Comparison of ENCODE assay signal across 8 cellular contexts in the genomic region with DNA sequence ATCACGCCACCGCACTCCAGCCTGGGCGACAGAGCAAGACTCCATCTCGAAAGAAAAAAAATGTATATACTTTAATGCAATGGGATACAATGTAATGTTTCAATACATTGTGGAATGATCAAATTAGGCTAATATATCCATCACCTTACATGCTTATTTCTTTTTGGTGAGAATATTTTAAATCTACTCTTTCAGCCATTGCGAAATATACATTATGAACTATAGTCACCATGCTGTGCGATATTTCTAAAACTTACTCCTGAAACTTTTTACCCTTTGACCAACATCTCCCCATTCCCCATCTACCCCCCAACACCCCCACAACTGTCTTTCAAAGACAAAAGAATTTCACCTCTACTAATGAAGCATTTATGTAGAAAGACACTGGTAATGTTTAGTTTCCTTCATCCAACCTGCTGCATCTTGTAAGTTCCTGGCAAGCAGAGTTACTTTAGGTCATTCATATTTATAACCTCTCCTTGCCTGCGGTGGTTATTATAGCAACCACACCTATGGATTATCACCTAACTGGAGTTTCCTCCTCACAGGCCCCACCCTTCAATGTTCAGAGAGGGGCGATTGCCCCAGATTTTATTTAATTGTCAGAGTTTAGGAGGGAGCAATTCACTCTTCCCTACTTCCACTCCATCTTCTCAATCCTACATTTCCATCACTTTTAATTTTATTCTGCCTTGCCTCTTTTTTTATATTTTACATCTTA. TPM values are rescaled to one million over a fixed set of nuclear protein-coding genes. Genes with fewer than 3 reads are reported as not detected.
DNase-seq lines count a peak whose midpoint lies in the region; ATAC-seq and TF ChIP-seq lines count a peak whose summit lies in the region.

No MANE protein-coding gene starts in this region.

- intact Hi-C loops in left ventricle myocardium inferior (cut with micrococcal nuclease) (no loop called here), left cardiac atrium (cut with DNase I) (no loop called here), uterus (cut with DNase I; ENCODE audit: low total_unique reads) (no loop called here)

- no peaks in the 10 kb centered on the region for H3K27me3 Mint-ChIP-seq in memory B cell

- peak overlapping the region; percentile 98 for H3K27ac Mint-ChIP-seq in memory B cell

- no peaks in the 10 kb centered on the region for H3K9me3 ChIP-seq in left ventricle myocardium inferior (replicated peaks)
- H3K9me3 ChIP-seq in adipocyte (ENCODE audit: control insufficient read depth, low read length) = no peaks in the 10 kb centered on the region
- no peaks in the 10 kb centered on the region for H3K9me3 ChIP-seq in uterus

- H3K36me3 Mint-ChIP-seq in memory B cell = peaks cover 1% of the 10 kb centered on the region

- H3K4me1 ChIP-seq in left ventricle myocardium inferior (peaks cover 22% of the 10 kb centered on the region), adipocyte (ENCODE audit: control insufficient read depth, insufficient read depth, low read length) (peaks cover 12% of the 10 kb centered on the region), uterus (peaks cover 0 to 3% of the 10 kb centered on the region in 2 donors)

- no peak for TF ChIP-seq POLR2A in uterus (IDR thresholded peaks at IDR 0.05)

- ATAC-seq in left cardiac atrium = no peak
- no peak for ATAC-seq in memory B cell (ENCODE audit: low read depth)
- ATAC-seq in HG03025 (IDR thresholded peaks at IDR 0.05; ENCODE audit: low FRiP score, unreplicated experiment) = no peak

- H3K36me3 ChIP-seq in left ventricle myocardium inferior = no peaks in the 10 kb centered on the region
- no peaks in the 10 kb centered on the region for H3K36me3 ChIP-seq in adipocyte (ENCODE audit: control insufficient read depth, insufficient read depth, low read length, severe bottlenecking)
- H3K36me3 ChIP-seq in uterus = no peaks in the 10 kb centered on the region

- H3K9me3 Mint-ChIP-seq in memory B cell = no peaks in the 10 kb centered on the region

- in situ Hi-C loops in ACHN (cut with HindIII; ENCODE audit: low pct_ligation_motif_present, low pct_unique_long_range_greater_than_20kb, low sequenced_read_pairs) = no loop called here

- peak overlapping the region; percentile 66 for H3K4me3 Mint-ChIP-seq in memory B cell

- peak overlapping the region; percentile 95 for H3K27ac ChIP-seq in left ventricle myocardium inferior (replicated peaks)
- H3K27ac ChIP-seq in uterus = peak overlapping the region; percentile 88 to 90

- H3K27me3 ChIP-seq in left ventricle myocardium inferior (ENCODE audit: low read depth) (no peaks in the 10 kb centered on the region), adipocyte (replicated peaks; ENCODE audit: control insufficient read depth, insufficient read depth, low read length) (no peaks in the 10 kb centered on the region), uterus (no peaks in the 10 kb centered on the region)

- peaks cover 13% of the 10 kb centered on the region for H3K4me1 Mint-ChIP-seq in memory B cell

- peak overlapping the region; percentile 82 for H3K4me3 ChIP-seq in left ventricle myocardium inferior
- H3K4me3 ChIP-seq in adipocyte (ENCODE audit: low read length) = peak overlapping the region; percentile 100
- H3K4me3 ChIP-seq in uterus = peak overlapping the region; percentile 77 to 86

- TF ChIP-seq CTCF in left ventricle myocardium inferior (IDR thresholded peaks at IDR 0.05; ENCODE audit: borderline replicate concordance) = no peak
- no peak for TF ChIP-seq CTCF in uterus (IDR thresholded peaks at IDR 0.05)

- H3K9ac ChIP-seq in adipocyte (ENCODE audit: low read length) = peak overlapping the region; percentile 97

- no peak for DNase-seq in left ventricle myocardium inferior
- DNase-seq in left cardiac atrium = no peak
- no peak for DNase-seq in adipocyte (ENCODE audit: low read depth)
- no peak for DNase-seq in memory B cell (ENCODE audit: low spot score in 2 of 2)
- DNase-seq in uterus = no peak
- no peak for DNase-seq in NCI-H1105 treated with DMSO at 0.1 percent for 48 hours (lab: John Stamatoyannopoulos, UW)
- DNase-seq in ACHN = no peak

RNA-seq across cellular contexts. Expression of a gene that starts 1.2 kb away (rescaled TPM):
- total RNA-seq in left ventricle myocardium inferior = 54.5 TPM
- 10 to 100 TPM; 77.3 to 88.1 TPM for total RNA-seq in left cardiac atrium
- total RNA-seq in uterus = 10 to 100 TPM; 11.8 to 60.8 (median 48.1) TPM

RNA-seq across cellular contexts. Expression of a gene that starts 57.9 kb away (rescaled TPM):
- 3.8 TPM for total RNA-seq in left ventricle myocardium inferior
- 1 to 10 TPM; 3.4 to 5.1 TPM for total RNA-seq in left cardiac atrium
- total RNA-seq in uterus = under 1 TPM in 3 of 4 donors, not detected in 1; 0.24 to 0.28 (median 0.26) TPM
